ENCODE assay signal across 16 cellular contexts in the genomic region with DNA sequence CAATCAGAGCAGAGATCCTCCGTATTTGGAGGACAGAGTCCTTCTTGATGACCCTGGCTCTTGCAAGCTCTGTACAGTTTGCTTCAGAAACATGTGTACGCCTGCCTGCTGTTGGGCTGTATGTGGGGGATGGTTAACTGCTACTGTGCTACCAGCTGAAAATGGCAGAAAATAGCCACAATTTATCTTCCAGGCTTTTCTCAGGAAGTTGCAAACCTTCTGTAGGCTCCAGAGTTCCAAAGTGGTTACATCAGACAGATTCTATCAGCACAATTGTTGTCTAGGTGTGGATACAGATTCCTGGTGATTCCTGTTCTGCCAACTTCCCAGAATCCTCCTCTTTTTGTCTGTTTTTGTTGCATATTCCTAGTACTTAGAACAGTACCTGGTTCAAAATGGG.
DNase-seq lines count a peak whose midpoint lies in the region; ATAC-seq and TF ChIP-seq lines count a peak whose summit lies in the region.
"Had no signal": no experiment of that assay in that cellular context is flagged by ENCODE, and none has a peak within 500 bp of the region (broad histone marks: within the 10 kb centered on the region; RNA-seq: fewer than 3 reads in every experiment).

No MANE protein-coding gene starts in this region.

- DNase-seq in AG10803 (ENCODE audit: low read depth) = peak; percentile 31
- DNase-seq in GM03348 (ENCODE audit: low spot score) = peak; percentile 4
- peak; percentile 15 for DNase-seq in astrocyte of the hippocampus (ENCODE audit: low read depth, low spot score)
- DNase-seq in kidney tubule cell (ENCODE audit: low spot score) = peak; percentile 40
- DNase-seq in NCI-H82 (lab: John Stamatoyannopoulos, UW) = no peak
- no peak for DNase-seq in NCI-H1930 (lab: John Stamatoyannopoulos, UW)
- DNase-seq: activated CD4-positive, alpha-beta T cell treated with anti-CD3 and anti-CD28 coated beads, Interleukin-2, amount 50 U/mL, for 4 hours; amniotic stem cell; cerebellar nuclear complex; GF-D8; naive thymus-derived CD4-positive, alpha-beta T cell; NCI-H774; posterior cingulate gyrus; small intestine had no signal

- ATAC-seq in GM21360 (IDR thresholded peaks at IDR 0.05; ENCODE audit: unreplicated experiment) = no peak
- ATAC-seq: naive thymus-derived CD4-positive, alpha-beta T cell had no signal

- TF ChIP-seq CTCF in AG10803 (conservative IDR thresholded peaks at IDR 0.05; ENCODE audit: low read length) = no peak

- H3K4me3 ChIP-seq in AG10803 (ENCODE audit: low read length) = no peak overlapping the region
- H3K4me3 ChIP-seq: thoracic aorta had no signal

Comparison
In these comparisons a context has a peak if more than half of its experiments do, and no peak if none do; other contexts are left out.
1. DNase-seq: peak in AG10803 (single experiment), GM03348 (single experiment), astrocyte of the hippocampus (single experiment) and kidney tubule cell (single experiment); none in NCI-H82 (single experiment) and NCI-H1930 (0 of 2).